In genomic region chr9:115208503-115208902, GRCh38 we compare ENCODE assay signal across 20 cellular contexts.
DNase-seq lines count a peak whose midpoint lies in the region; ATAC-seq and TF ChIP-seq lines count a peak whose summit lies in the region.
"Had no signal": no experiment of that assay in that cellular context is flagged by ENCODE, and none has a peak within 500 bp of the region (broad histone marks: within the 10 kb centered on the region; RNA-seq: fewer than 3 reads in every experiment).

No MANE protein-coding gene starts in this region.

- no peak overlapping the region for H3K4me2 ChIP-seq in hepatocyte
- H3K4me2 ChIP-seq: A549, GM23338 had no signal

- H3K36me3 Mint-ChIP-seq in HFFc6 (ENCODE audit: low read depth): no peaks in the 10 kb centered on the region
- H3K36me3 Mint-ChIP-seq: activated naive CD8-positive, alpha-beta T cell treated with anti-CD3 and anti-CD28 coated beads, Interleukin-2, amount 10 ng/mL, durations not matched to agents 7 days and 5 days; natural killer cell had no signal

- H3K27ac ChIP-seq in hepatocyte (peak overlapping the region; percentile 51), suprapubic skin (no peak overlapping the region), Peyer's patch (no peak overlapping the region), substantia nigra (ENCODE audit: low read depth, low read length, poor library complexity, severe bottlenecking) (no peak overlapping the region)
- H3K27ac ChIP-seq: A549, psoas muscle had no signal

- H3K9me3 Mint-ChIP-seq in HFFc6: no peaks in the 10 kb centered on the region
- H3K9me3 Mint-ChIP-seq: activated naive CD8-positive, alpha-beta T cell treated with anti-CD3 and anti-CD28 coated beads, Interleukin-2, amount 10 ng/mL, durations not matched to agents 7 days and 5 days; GM23338; natural killer cell had no signal

- DNase-seq in AG08395 (ENCODE audit: low spot score): peak; percentile 51
- peak; percentile 84 for DNase-seq in HFFc6
- DNase-seq in adipocyte (ENCODE audit: low read depth): peak; percentile 77
- no peak for DNase-seq in hepatocyte (ENCODE audit: low spot score)
- DNase-seq in suprapubic skin (ENCODE audit: low spot score in 2 of 2): no peak
- DNase-seq in Peyer's patch: no peak
- DNase-seq in substantia nigra (lab: John Stamatoyannopoulos, UW): no peak
- DNase-seq: activated CD4-positive, alpha-beta T cell treated with anti-CD3 and anti-CD28 coated beads, Interleukin-2, amount 50 U/mL, for 48 hours; activated naive CD8-positive, alpha-beta T cell treated with anti-CD3 and anti-CD28 coated beads, Interleukin-2, amount 10 ng/mL, durations not matched to agents 7 days and 5 days; activated T-cell treated with anti-CD3 and anti-CD28 coated beads, Interleukin-2, amount 50 U/mL, for 48 hours; MV-4-11; natural killer cell; NCI-H2029 treated with DMSO at 0.1 percent for 48 hours; NCI-H510A treated with DMSO at 0.1 percent for 48 hours; psoas muscle; stimulated activated naive CD8-positive, alpha-beta T cell treated with anti-CD3 and anti-CD28 coated beads, Interleukin-15, Interleukin-2, amounts not matched to agents 100 U/mL and 50 U/mL, for 24 hours; SW 1271 had no signal

- TF ChIP-seq CTCF in HFFc6 (IDR thresholded peaks at IDR 0.05) (no peak), hepatocyte (IDR thresholded peaks at IDR 0.05; ENCODE audit: poor library complexity) (no peak), suprapubic skin (IDR thresholded peaks at IDR 0.05) (no peak), Peyer's patch (IDR thresholded peaks at IDR 0.05) (no peak)

- H3K4me1 ChIP-seq in adipocyte (ENCODE audit: control insufficient read depth, insufficient read depth, low read length): peaks cover 66% of the 10 kb centered on the region
- H3K4me1 ChIP-seq in hepatocyte (ENCODE audit: insufficient read depth): peaks cover 14% of the 10 kb centered on the region
- H3K4me1 ChIP-seq in suprapubic skin: peaks cover 10% of the 10 kb centered on the region
- peaks cover 0 to 8% (median 0%) of the 10 kb centered on the region in 4 donors for H3K4me1 ChIP-seq in Peyer's patch

- ATAC-seq in GM21737 (IDR thresholded peaks at IDR 0.05; ENCODE audit: unreplicated experiment): no peak
- ATAC-seq: A549; GM23338; natural killer cell; psoas muscle; stimulated activated naive CD8-positive, alpha-beta T cell treated with anti-CD3 and anti-CD28 coated beads, Interleukin-15, Interleukin-2, amounts not matched to agents 100 U/mL and 50 U/mL, for 24 hours had no signal

- H3K9ac ChIP-seq in adipocyte (ENCODE audit: low read length): no peak overlapping the region

- TF ChIP-seq EP300 in suprapubic skin (IDR thresholded peaks at IDR 0.05): no peak

- TF ChIP-seq POLR2A in suprapubic skin (IDR thresholded peaks at IDR 0.05) (no peak), Peyer's patch (IDR thresholded peaks at IDR 0.05) (no peak)

- peak overlapping the region; percentile 40 for H3K4me3 Mint-ChIP-seq in HFFc6
- H3K4me3 Mint-ChIP-seq: activated naive CD8-positive, alpha-beta T cell treated with anti-CD3 and anti-CD28 coated beads, Interleukin-2, amount 10 ng/mL, durations not matched to agents 7 days and 5 days; GM23338; natural killer cell had no signal

- H3K27me3 Mint-ChIP-seq in HFFc6 (ENCODE audit: insufficient read depth): no peaks in the 10 kb centered on the region

- peak overlapping the region; percentile 82 for H3K27ac Mint-ChIP-seq in HFFc6
- H3K27ac Mint-ChIP-seq: activated naive CD8-positive, alpha-beta T cell treated with anti-CD3 and anti-CD28 coated beads, Interleukin-2, amount 10 ng/mL, durations not matched to agents 7 days and 5 days; GM23338; natural killer cell had no signal

- H3K4me1 Mint-ChIP-seq in HFFc6 (ENCODE audit: low read depth): peaks cover 100% of the 10 kb centered on the region
- H3K4me1 Mint-ChIP-seq: natural killer cell had no signal

- H2AFZ ChIP-seq in hepatocyte: no peak overlapping the region
- H2AFZ ChIP-seq: GM23338 had no signal

- H3K9me3 ChIP-seq in adipocyte (ENCODE audit: control insufficient read depth, low read length) (no peaks in the 10 kb centered on the region), hepatocyte (ENCODE audit: low read depth) (no peaks in the 10 kb centered on the region), suprapubic skin (no peaks in the 10 kb centered on the region), Peyer's patch (no peaks in the 10 kb centered on the region)
- H3K9me3 ChIP-seq: A549, psoas muscle had no signal

- H3K36me3 ChIP-seq in adipocyte (ENCODE audit: control insufficient read depth, insufficient read depth, low read length, severe bottlenecking): no peaks in the 10 kb centered on the region
- H3K36me3 ChIP-seq in hepatocyte (replicated peaks; ENCODE audit: insufficient read depth, low read depth): no peaks in the 10 kb centered on the region
- no peaks in the 10 kb centered on the region for H3K36me3 ChIP-seq in suprapubic skin
- no peaks in the 10 kb centered on the region for H3K36me3 ChIP-seq in Peyer's patch

- H3K27me3 ChIP-seq in adipocyte (replicated peaks; ENCODE audit: control insufficient read depth, insufficient read depth, low read length) (no peaks in the 10 kb centered on the region), hepatocyte (no peaks in the 10 kb centered on the region), suprapubic skin (no peaks in the 10 kb centered on the region), Peyer's patch (no peaks in the 10 kb centered on the region)

- no peaks in the 10 kb centered on the region for H3K9me2 ChIP-seq in hepatocyte (replicated peaks; ENCODE audit: insufficient read depth)

- no peaks in the 10 kb centered on the region for H3K79me2 ChIP-seq in hepatocyte

- no peaks in the 10 kb centered on the region for H4K20me1 ChIP-seq in hepatocyte (ENCODE audit: insufficient read depth, poor library complexity, severe bottlenecking)

- H3K4me3 ChIP-seq in adipocyte (ENCODE audit: low read length) (no peak overlapping the region), hepatocyte (no peak overlapping the region), suprapubic skin (no peak overlapping the region), Peyer's patch (no peak overlapping the region)
- H3K4me3 ChIP-seq: A549, GM23338, psoas muscle had no signal

Comparison
In these comparisons a context has a peak if more than half of its experiments do, and no peak if none do; other contexts are left out.
1. DNase-seq: peak in AG08395 (single experiment), HFFc6 (single experiment) and adipocyte (single experiment); none in hepatocyte (single experiment), suprapubic skin (0 of 2), Peyer's patch (0 of 3) and substantia nigra (0 of 49).